ENCODE assay signal across 31 cellular contexts in the genomic region with DNA sequence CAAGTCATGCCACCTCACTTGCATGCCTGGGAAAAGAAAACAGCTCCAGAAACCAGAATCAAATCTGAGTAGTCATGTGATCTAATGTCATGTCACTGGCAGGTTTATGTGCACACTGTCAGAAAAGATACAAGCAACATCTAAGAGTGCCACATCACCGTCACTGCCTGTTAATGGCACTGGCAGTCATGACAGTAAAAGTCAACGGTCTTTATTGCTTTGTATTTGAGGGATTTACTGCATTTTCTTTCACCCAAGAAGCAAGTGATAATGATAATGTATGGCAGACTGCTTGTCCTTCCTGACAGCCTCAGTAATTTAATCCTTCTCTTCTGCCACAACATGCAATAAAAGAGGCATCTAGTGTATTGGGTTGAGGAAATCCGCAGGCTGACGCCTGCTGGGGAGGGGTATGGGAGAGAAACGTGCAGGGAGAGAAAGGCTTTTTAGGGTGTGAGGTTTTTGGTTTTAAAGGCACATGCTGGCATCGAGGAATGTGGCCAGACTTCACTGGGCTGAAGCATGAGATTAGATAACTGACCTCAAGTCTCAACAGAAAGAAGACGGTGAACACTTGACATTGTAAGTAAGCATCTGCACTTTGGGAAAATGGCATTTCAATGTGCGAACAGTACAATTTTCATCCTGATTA.
A peak's percentile ranks its signal among the peaks of the same experiment; 100 is the strongest.
DNase-seq lines count a peak whose midpoint lies in the region; ATAC-seq, FAIRE-seq and TF ChIP-seq lines count a peak whose summit lies in the region.
"Had no signal": no experiment of that assay in that cellular context is flagged by ENCODE, and none has a peak within 500 bp of the region (broad histone marks: within the 10 kb centered on the region; RNA-seq: fewer than 3 reads in every experiment).

No MANE protein-coding gene starts in this region.

- in situ Hi-C loops in K562 (cut with MboI), result no loop called here

- TF ChIP-seq POLR2A in K562 (conservative IDR thresholded peaks at IDR 0.05), result no peak

- no peak for TF ChIP-seq EP300 in K562 (IDR thresholded peaks at IDR 0.05; ENCODE audit: low read length)

- H3K27me3 ChIP-seq in K562 (ENCODE audit: control insufficient read depth in 2 of 2, insufficient read depth in 2 of 2, low read length in 2 of 2), result no peaks in the 10 kb centered on the region; a peak in 1 of 5 replicates
- H3K27me3 ChIP-seq: esophagus muscularis mucosa, hepatocyte, left lung, thyroid gland had no signal

- intact Hi-C loops in K562 (cut with micrococcal nuclease), result no loop called here

- under 1% methylated on average over 8 of the region's 8 CpGs for WGBS in K562 (ENCODE audit: insufficient coverage, low coverage, missing lambda C conversion rate)

- no peak for TF ChIP-seq RAD21 in K562 (CRISPR knock-in tag; conservative IDR thresholded peaks at IDR 0.05 in 1 of 2, IDR thresholded peaks at IDR 0.05 in 1 of 2)

- no peaks in the 10 kb centered on the region for H3K9me3 Mint-ChIP-seq in nephron progenitor cell
- H3K9me3 Mint-ChIP-seq in osteocyte (ENCODE audit: unreplicated experiment), result no peaks in the 10 kb centered on the region
- H3K9me3 Mint-ChIP-seq: CD4-positive, CD25-positive, alpha-beta regulatory T cell; effector memory CD8-positive, alpha-beta T cell; immature natural killer cell; stimulated activated naive CD8-positive, alpha-beta T cell treated with anti-CD3 and anti-CD28 coated beads, Interleukin-15, amount 100 ng/mL, for 72 hours; T-helper 1 cell treated with Interleukin-12 subunit alpha and Interleukin-12 subunit beta and Interleukin-4 antibody, amounts not matched to agents 30 μg/mL and 1 μg/mL, for 36 hours had no signal

- H3K79me2 ChIP-seq in K562 (ENCODE audit: control insufficient read depth, insufficient read depth, low read length), result no peaks in the 10 kb centered on the region
- H3K79me2 ChIP-seq: hepatocyte had no signal

- H3K4me1 Mint-ChIP-seq in nephron progenitor cell (peaks cover 46% of the 10 kb centered on the region), osteocyte (ENCODE audit: unreplicated experiment) (no peaks in the 10 kb centered on the region)
- H3K4me1 Mint-ChIP-seq: CD4-positive, CD25-positive, alpha-beta regulatory T cell; immature natural killer cell; stimulated activated naive CD8-positive, alpha-beta T cell treated with anti-CD3 and anti-CD28 coated beads, Interleukin-15, amount 100 ng/mL, for 72 hours had no signal

- H3K36me3 ChIP-seq in K562 (ENCODE audit: control insufficient read depth, insufficient read depth, low read length), result no peaks in the 10 kb centered on the region
- H3K36me3 ChIP-seq: left lung, thyroid gland had no signal

- peaks cover 25% of the 10 kb centered on the region for H3K36me3 Mint-ChIP-seq in nephron progenitor cell (ENCODE audit: low read depth)
- H3K36me3 Mint-ChIP-seq in osteocyte (ENCODE audit: unreplicated experiment), result peaks cover 13% of the 10 kb centered on the region
- H3K36me3 Mint-ChIP-seq: immature natural killer cell had no signal

- DNase-seq in NCI-H1417 (lab: John Stamatoyannopoulos, UW) (peak in 2 of 3 experiments; percentile 28 to 38), NCI-H1417 treated with DMSO at 0.1 percent for 48 hours (lab: John Stamatoyannopoulos, UW) (no peak), HEK293T (ENCODE audit: extremely low spot score) (peak; percentile 49), K562 (ENCODE audit: extremely low read depth in 1 of 4, low spot score in 3 of 4) (no peak), nephron progenitor cell (peak; percentile 30), HuH-7 (ENCODE audit: low spot score) (no peak), DMS114 treated with DMSO at 0.1 percent for 48 hours (lab: John Stamatoyannopoulos, UW; ENCODE audit: unreplicated experiment) (no peak), osteocyte (ENCODE audit: extremely low spot score, unreplicated experiment) (no peak)
- DNase-seq: activated CD4-positive, alpha-beta T cell treated with anti-CD3 and anti-CD28 coated beads for 4 hours; activated effector memory CD4-positive, alpha-beta T cell treated with Interleukin-2 at 50 U/mL for 16 hours; anterior cingulate cortex; CD4-positive, CD25-positive, alpha-beta regulatory T cell; cortex of kidney; effector memory CD8-positive, alpha-beta T cell; foreskin melanocyte; immature natural killer cell; left lung; NCI-H1436 treated with DMSO at 0.1 percent for 48 hours; NCI-H226; nucleus accumbens; stimulated activated CD4-positive, alpha-beta T cell treated with anti-CD3 and anti-CD28 coated beads, Interleukin-1b, Interleukin-23, amount 100 ng/mL, for 48 hours; stimulated activated CD8-positive, alpha-beta memory T cell treated with anti-CD3 and anti-CD28 coated beads, Interleukin-4, amount 100 ng/mL, for 48 hours; stimulated activated naive CD8-positive, alpha-beta T cell treated with anti-CD3 and anti-CD28 coated beads, Interleukin-15, amount 100 ng/mL, for 72 hours; thyroid gland had no signal

- peak overlapping the region; percentile 39 for H3K4me3 Mint-ChIP-seq in nephron progenitor cell
- no peak overlapping the region for H3K4me3 Mint-ChIP-seq in osteocyte (ENCODE audit: unreplicated experiment)
- H3K4me3 Mint-ChIP-seq: activated naive CD8-positive, alpha-beta T cell; CD4-positive, CD25-positive, alpha-beta regulatory T cell; effector memory CD8-positive, alpha-beta T cell; immature natural killer cell; stimulated activated naive CD8-positive, alpha-beta T cell treated with anti-CD3 and anti-CD28 coated beads, Interleukin-15, amount 100 ng/mL, for 72 hours; T-helper 1 cell treated with Interleukin-12 subunit alpha and Interleukin-12 subunit beta and Interleukin-4 antibody, amounts not matched to agents 30 μg/mL and 1 μg/mL, for 36 hours had no signal

- CTCF ChIA-PET in HEK293T (lab: Yijun Ruan, JAX) (no interaction called here), K562 (lab: Yijun Ruan, JAX; ENCODE audit: low intra/inter-chr PET ratio) (no interaction called here)

- H3K4me2 ChIP-seq in K562 (ENCODE audit: insufficient read depth, low read length), result no peak overlapping the region
- H3K4me2 ChIP-seq: hepatocyte had no signal

- H3K27ac Mint-ChIP-seq in nephron progenitor cell, result peak overlapping the region; percentile 66
- H3K27ac Mint-ChIP-seq in osteocyte (ENCODE audit: unreplicated experiment), result no peak overlapping the region
- H3K27ac Mint-ChIP-seq: activated naive CD8-positive, alpha-beta T cell; CD4-positive, CD25-positive, alpha-beta regulatory T cell; effector memory CD8-positive, alpha-beta T cell; immature natural killer cell; stimulated activated naive CD8-positive, alpha-beta T cell treated with anti-CD3 and anti-CD28 coated beads, Interleukin-15, amount 100 ng/mL, for 72 hours; T-helper 1 cell treated with Interleukin-12 subunit alpha and Interleukin-12 subunit beta and Interleukin-4 antibody, amounts not matched to agents 30 μg/mL and 1 μg/mL, for 36 hours had no signal

- ATAC-seq in K562, result no peak
- ATAC-seq: effector memory CD8-positive, alpha-beta T cell; left lung; stimulated activated naive CD8-positive, alpha-beta T cell treated with anti-CD3 and anti-CD28 coated beads, Interleukin-15, amount 100 ng/mL, for 72 hours had no signal

- no peaks in the 10 kb centered on the region for H3K4me1 ChIP-seq in K562 (replicated peaks in 1 of 2; ENCODE audit: control insufficient read depth in 2 of 2, insufficient read depth in 2 of 2, low read length in 2 of 2)
- H3K4me1 ChIP-seq: esophagus muscularis mucosa, left lung, thyroid gland had no signal

- no peaks in the 10 kb centered on the region for H3K9me1 ChIP-seq in K562 (ENCODE audit: control insufficient read depth, insufficient read depth, low read length)

- no peak overlapping the region for H3K4me3 ChIP-seq in K562
- H3K4me3 ChIP-seq: esophagus muscularis mucosa, hepatocyte, left lung, SK-N-MC, skin epidermis, thyroid gland had no signal

- no peaks in the 10 kb centered on the region for H3K9me3 ChIP-seq in K562 (replicated peaks; ENCODE audit: control insufficient read depth, insufficient read depth, low read depth, low read length)
- H3K9me3 ChIP-seq: esophagus muscularis mucosa, left lung, thyroid gland had no signal

- no peak overlapping the region for H3K27ac ChIP-seq in K562 (ENCODE audit: extremely low read depth, low read depth, low read length)
- H3K27ac ChIP-seq: esophagus muscularis mucosa, hepatocyte, left lung, RWPE1, SK-N-MC, skin epidermis, thyroid gland had no signal

- H4K20me1 ChIP-seq in K562 (replicated peaks; ENCODE audit: control insufficient read depth, insufficient read depth, low read length), result no peaks in the 10 kb centered on the region

- H2AFZ ChIP-seq in K562 (ENCODE audit: low read depth, low read length), result no peak overlapping the region
- H2AFZ ChIP-seq: hepatocyte had no signal

- FAIRE-seq in K562 (lab: Jason Lieb, UNC), result no peak

- BruUV-seq in K562 (replicated peaks; lab: Mats Ljungman, UMichigan), result no TSS peak

- no peak overlapping the region for H3K9ac ChIP-seq in K562 (ENCODE audit: insufficient read depth in 1 of 2, low read depth in 2 of 2, low read length in 2 of 2)

- TF ChIP-seq CTCF in K562 (IDR thresholded peaks at IDR 0.05 in 2 of 3, conservative IDR thresholded peaks at IDR 0.05 in 1 of 3; ENCODE audit: insufficient read depth in 2 of 3, low read depth in 1 of 3, low read length in 3 of 3), result no peak
- TF ChIP-seq CTCF in nephron progenitor cell (IDR thresholded peaks at IDR 0.05), result no peak
- no peak for TF ChIP-seq CTCF in osteocyte (IDR thresholded peaks at IDR 0.05)

- POLR2A ChIA-PET in HEK293T (lab: Yijun Ruan, JAX) (no interaction called here), K562 (lab: Yijun Ruan, JAX) (no interaction called here)

- H3K27me3 Mint-ChIP-seq in nephron progenitor cell (ENCODE audit: low read depth, poor library complexity), result no peaks in the 10 kb centered on the region
- no peaks in the 10 kb centered on the region for H3K27me3 Mint-ChIP-seq in osteocyte (ENCODE audit: unreplicated experiment)
- H3K27me3 Mint-ChIP-seq: activated naive CD8-positive, alpha-beta T cell; CD4-positive, CD25-positive, alpha-beta regulatory T cell; effector memory CD8-positive, alpha-beta T cell; stimulated activated naive CD8-positive, alpha-beta T cell treated with anti-CD3 and anti-CD28 coated beads, Interleukin-15, amount 100 ng/mL, for 72 hours had no signal

TF ChIP-seq in HEK293T, 16 proteins besides CTCF, POLR2A, EP300 and RAD21 (continues in another document):
- TF ChIP-seq SUZ12 (IDR thresholded peaks at IDR 0.05) (no peak), ARNT (IDR thresholded peaks at IDR 0.05) (peak; percentile 45; the same call in 1 of the 2 replicates), BHLHE40 (IDR thresholded peaks at IDR 0.05; ENCODE audit: borderline replicate concordance) (no peak), ELF4 (IDR thresholded peaks at IDR 0.05) (no peak)

Comparison
In these comparisons a context has a peak if more than half of its experiments do, and no peak if none do; other contexts are left out.
1. DNase-seq: peak in NCI-H1417 (2 of 3), HEK293T (single experiment) and nephron progenitor cell (single experiment); none in NCI-H1417 treated with DMSO at 0.1 percent for 48 hours (single experiment), K562 (0 of 4), HuH-7 (single experiment), DMS114 treated with DMSO at 0.1 percent for 48 hours (single experiment) and osteocyte (single experiment).